14 cellular contexts compared by ENCODE assay signal in genomic region chr16:89297156-89297869, GRCh38.
DNase-seq lines count a peak whose midpoint lies in the region; ATAC-seq and TF ChIP-seq lines count a peak whose summit lies in the region.
"Had no signal": no experiment of that assay in that cellular context is flagged by ENCODE, and none has a peak within 500 bp of the region (broad histone marks: within the 10 kb centered on the region; RNA-seq: fewer than 3 reads in every experiment).

No MANE protein-coding gene starts in this region.

- ATAC-seq in stimulated activated naive B cell treated with anti-CD40 and anti-IgM and Interleukin-4, amounts not matched to agents 10 μg/mL and 1 μg/mL and 100 μg/mL, for 72 hours (replicated peaks) = no peak
- no peak for ATAC-seq in GM19324 (IDR thresholded peaks at IDR 0.05; ENCODE audit: low FRiP score, unreplicated experiment)
- ATAC-seq: PC-3 had no signal

- H3K4me1 Mint-ChIP-seq in activated naive CD4-positive, alpha-beta T cell treated with anti-CD3 and anti-CD28 coated beads, Interleukin-2, amount 50 U/mL, for 24 hours = peaks cover 43% of the 10 kb centered on the region
- H3K4me1 Mint-ChIP-seq in activated naive CD8-positive, alpha-beta T cell (ENCODE audit: low read depth) = peaks cover 39% of the 10 kb centered on the region
- H3K4me1 Mint-ChIP-seq in stimulated activated naive B cell treated with anti-CD40 and anti-IgM and Interleukin-4, amounts not matched to agents 10 μg/mL and 1 μg/mL and 100 μg/mL, for 72 hours = peaks cover 15 to 35% of the 10 kb centered on the region in 2 donors

- no peak for DNase-seq in activated naive CD4-positive, alpha-beta T cell (lab: John Stamatoyannopoulos, UW)
- DNase-seq in stimulated activated naive B cell treated with anti-CD40 and anti-IgM and Interleukin-4, amounts not matched to agents 10 μg/mL and 1 μg/mL and 100 μg/mL, for 72 hours = no peak
- no peak for DNase-seq in NCI-H748 treated with DMSO at 0.1 percent for 48 hours (lab: John Stamatoyannopoulos, UW)
- no peak for DNase-seq in GM10248 (ENCODE audit: extremely low spot score)
- DNase-seq: activated CD8-positive, alpha-beta memory T cell treated with anti-CD3 and anti-CD28 coated beads, Interleukin-2, amount 50 U/mL, for 48 hours; erythroblast; MG63; NCI-H226; PC-3 had no signal

- H3K36me3 ChIP-seq in iPS-18a (ENCODE audit: control insufficient read depth, low read depth, low read length) = no peaks in the 10 kb centered on the region
- H3K36me3 ChIP-seq: cardiac muscle cell had no signal

- H3K27me3 Mint-ChIP-seq in activated naive CD4-positive, alpha-beta T cell treated with anti-CD3 and anti-CD28 coated beads, Interleukin-2, amount 50 U/mL, for 24 hours = no peaks in the 10 kb centered on the region
- no peaks in the 10 kb centered on the region for H3K27me3 Mint-ChIP-seq in activated naive CD8-positive, alpha-beta T cell
- H3K27me3 Mint-ChIP-seq in stimulated activated naive B cell treated with anti-CD40 and anti-IgM and Interleukin-4, amounts not matched to agents 10 μg/mL and 1 μg/mL and 100 μg/mL, for 72 hours = no peaks in the 10 kb centered on the region

- H3K4me3 ChIP-seq in iPS-18a (ENCODE audit: low read length) = no peak overlapping the region
- H3K4me3 ChIP-seq: cardiac muscle cell, MG63 had no signal

- POLR2A ChIA-PET in GM10248 (lab: Yijun Ruan, JAX) = no interaction called here

- H3K4me3 Mint-ChIP-seq in activated naive CD4-positive, alpha-beta T cell treated with anti-CD3 and anti-CD28 coated beads, Interleukin-2, amount 50 U/mL, for 24 hours = no peak overlapping the region
- H3K4me3 Mint-ChIP-seq in activated naive CD8-positive, alpha-beta T cell = no peak overlapping the region
- no peak overlapping the region for H3K4me3 Mint-ChIP-seq in stimulated activated naive B cell treated with anti-CD40 and anti-IgM and Interleukin-4, amounts not matched to agents 10 μg/mL and 1 μg/mL and 100 μg/mL, for 72 hours

- no peaks in the 10 kb centered on the region for H3K27me3 ChIP-seq in iPS-18a (ENCODE audit: control insufficient read depth, insufficient read depth, low read length)
- H3K27me3 ChIP-seq: cardiac muscle cell, MG63 had no signal

- H3K9me3 ChIP-seq in iPS-18a (ENCODE audit: control insufficient read depth, low read depth, low read length) = no peaks in the 10 kb centered on the region
- H3K9me3 ChIP-seq: MG63 had no signal

- no peaks in the 10 kb centered on the region for H3K36me3 Mint-ChIP-seq in activated naive CD4-positive, alpha-beta T cell treated with anti-CD3 and anti-CD28 coated beads, Interleukin-2, amount 50 U/mL, for 24 hours
- H3K36me3 Mint-ChIP-seq in activated naive CD8-positive, alpha-beta T cell = no peaks in the 10 kb centered on the region
- peaks cover 33 to 36% of the 10 kb centered on the region in 2 donors for H3K36me3 Mint-ChIP-seq in stimulated activated naive B cell treated with anti-CD40 and anti-IgM and Interleukin-4, amounts not matched to agents 10 μg/mL and 1 μg/mL and 100 μg/mL, for 72 hours

- peak overlapping the region; percentile 59 for H3K27ac ChIP-seq in iPS-18a (ENCODE audit: low read length)
- H3K27ac ChIP-seq: cardiac muscle cell had no signal

- peak overlapping the region; percentile 63 for H3K27ac Mint-ChIP-seq in activated naive CD4-positive, alpha-beta T cell treated with anti-CD3 and anti-CD28 coated beads, Interleukin-2, amount 50 U/mL, for 24 hours
- H3K27ac Mint-ChIP-seq in activated naive CD8-positive, alpha-beta T cell = peak overlapping the region; percentile 70
- H3K27ac Mint-ChIP-seq in stimulated activated naive B cell treated with anti-CD40 and anti-IgM and Interleukin-4, amounts not matched to agents 10 μg/mL and 1 μg/mL and 100 μg/mL, for 72 hours = peak overlapping the region; percentile 80

- H3K4me1 ChIP-seq in iPS-18a (ENCODE audit: control insufficient read depth, low read depth, low read length) = peaks cover 43% of the 10 kb centered on the region

- peak overlapping the region; percentile 25 for H3K9ac ChIP-seq in iPS-18a (ENCODE audit: low read length)

- CTCF ChIA-PET in GM10248 (lab: Yijun Ruan, JAX) = interaction anchor here (1.0 to 1.9 kb wide), 4 partner anchors 9 to 216 kb away, joined by 3 to 6 read pairs (median 4); no protein-coding TSS in a partner anchor

- no peaks in the 10 kb centered on the region for H3K9me3 Mint-ChIP-seq in activated naive CD4-positive, alpha-beta T cell treated with anti-CD3 and anti-CD28 coated beads, Interleukin-2, amount 50 U/mL, for 24 hours
- no peaks in the 10 kb centered on the region for H3K9me3 Mint-ChIP-seq in activated naive CD8-positive, alpha-beta T cell (ENCODE audit: low read depth)
- no peaks in the 10 kb centered on the region for H3K9me3 Mint-ChIP-seq in stimulated activated naive B cell treated with anti-CD40 and anti-IgM and Interleukin-4, amounts not matched to agents 10 μg/mL and 1 μg/mL and 100 μg/mL, for 72 hours

- TF ChIP-seq CTCF in GM10248 (IDR thresholded peaks at IDR 0.05; ENCODE audit: control extremely low read depth, extremely low read depth, low read depth, missing control alignments) = no peak
